Comparison of ENCODE assay signal across 25 cellular contexts in genomic region chr3:113103588-113103987, GRCh38.
A peak's percentile ranks its signal among the peaks of the same experiment; 100 is the strongest.
DNase-seq lines count a peak whose midpoint lies in the region; FAIRE-seq and TF ChIP-seq lines count a peak whose summit lies in the region.
"Had no signal": no experiment of that assay in that cellular context is flagged by ENCODE, and none has a peak within 500 bp of the region (broad histone marks: within the 10 kb centered on the region; RNA-seq: fewer than 3 reads in every experiment).

No MANE protein-coding gene starts in this region.

- H3K27ac Mint-ChIP-seq in glutamatergic neuron (ENCODE audit: unreplicated experiment): no peak overlapping the region
- H3K27ac Mint-ChIP-seq: activated naive CD8-positive, alpha-beta T cell treated with anti-CD3 and anti-CD28 coated beads, Interleukin-2, amount 10 ng/mL, durations not matched to agents 7 days and 5 days; IgD-negative memory B cell had no signal

- H4K20me1 ChIP-seq in smooth muscle cell (ENCODE audit: low read depth): no peaks in the 10 kb centered on the region

- no peaks in the 10 kb centered on the region for H3K36me3 Mint-ChIP-seq in glutamatergic neuron (ENCODE audit: unreplicated experiment)
- H3K36me3 Mint-ChIP-seq: activated naive CD8-positive, alpha-beta T cell treated with anti-CD3 and anti-CD28 coated beads, Interleukin-2, amount 10 ng/mL, durations not matched to agents 7 days and 5 days had no signal

- H3K79me2 ChIP-seq in smooth muscle cell (ENCODE audit: low read depth): no peaks in the 10 kb centered on the region
- H3K79me2 ChIP-seq: hepatocyte had no signal

- H3K4me1 Mint-ChIP-seq in glutamatergic neuron (ENCODE audit: low read depth, unreplicated experiment): no peaks in the 10 kb centered on the region

- H2AFZ ChIP-seq in smooth muscle cell (ENCODE audit: low read depth): no peak overlapping the region
- H2AFZ ChIP-seq: hepatocyte had no signal

- no peak overlapping the region for H3K4me3 Mint-ChIP-seq in glutamatergic neuron (ENCODE audit: unreplicated experiment)
- H3K4me3 Mint-ChIP-seq: activated naive CD8-positive, alpha-beta T cell treated with anti-CD3 and anti-CD28 coated beads, Interleukin-2, amount 10 ng/mL, durations not matched to agents 7 days and 5 days; IgD-negative memory B cell had no signal

- no peaks in the 10 kb centered on the region for H3F3A ChIP-seq in smooth muscle cell (ENCODE audit: low read depth)

- H3K36me3 ChIP-seq in iPS-20b (ENCODE audit: insufficient read depth, low read depth, low read length) (no peaks in the 10 kb centered on the region), small intestine (ENCODE audit: control insufficient read depth in 2 of 2, insufficient read depth in 2 of 2, low read length in 2 of 2) (no peaks in the 10 kb centered on the region), smooth muscle cell (ENCODE audit: low read depth) (no peaks in the 10 kb centered on the region)
- H3K36me3 ChIP-seq: breast epithelium, uterus had no signal

- H3K27ac ChIP-seq in iPS-20b (ENCODE audit: low read length): no peak overlapping the region
- H3K27ac ChIP-seq in small intestine (ENCODE audit: low read depth in 1 of 2, low read length in 1 of 2): no peak overlapping the region
- H3K27ac ChIP-seq in smooth muscle cell (ENCODE audit: low read depth): no peak overlapping the region
- H3K27ac ChIP-seq: breast epithelium, hepatocyte, skin epidermis, uterus had no signal

- WGBS in small intestine, 3 donors: 20 to 46% (median 33%) methylated on average over 2 of the region's 2 CpGs
- 77% methylated on average over 2 of the region's 2 CpGs for WGBS in smooth muscle cell (ENCODE audit: low lambda C conversion rate)

- H3K9me3 Mint-ChIP-seq in glutamatergic neuron (ENCODE audit: unreplicated experiment): peaks cover 4% of the 10 kb centered on the region
- H3K9me3 Mint-ChIP-seq: activated naive CD8-positive, alpha-beta T cell treated with anti-CD3 and anti-CD28 coated beads, Interleukin-2, amount 10 ng/mL, durations not matched to agents 7 days and 5 days had no signal

- TF ChIP-seq CTCF in glutamatergic neuron (IDR thresholded peaks at IDR 0.05; ENCODE audit: partially characterized antibody, unreplicated experiment) (no peak), smooth muscle cell (IDR thresholded peaks at IDR 0.05; ENCODE audit: borderline replicate concordance, insufficient read depth, poor library complexity, severe bottlenecking) (no peak)

- H3K9ac ChIP-seq in iPS-20b (ENCODE audit: low read depth, low read length): peak overlapping the region; percentile 50; the same call in 1 of the 2 replicates
- H3K9ac ChIP-seq in smooth muscle cell (ENCODE audit: low read depth): no peak overlapping the region

- FAIRE-seq in small intestine (lab: Jason Lieb, UNC): no peak
- FAIRE-seq: endothelial cell of umbilical vein, H54, islet of Langerhans had no signal

- H3K4me3 ChIP-seq in iPS-20b (ENCODE audit: low read length) (peak overlapping the region; percentile 41; the same call in 1 of the 2 replicates), small intestine (ENCODE audit: low read depth in 1 of 2, low read length in 2 of 2) (no peak overlapping the region), smooth muscle cell (no peak overlapping the region)
- H3K4me3 ChIP-seq: breast epithelium, hepatocyte, skin epidermis, uterus had no signal

- H3K27me3 Mint-ChIP-seq in glutamatergic neuron (ENCODE audit: unreplicated experiment): no peaks in the 10 kb centered on the region
- H3K27me3 Mint-ChIP-seq: activated naive CD8-positive, alpha-beta T cell treated with anti-CD3 and anti-CD28 coated beads, Interleukin-2, amount 10 ng/mL, durations not matched to agents 7 days and 5 days; IgD-negative memory B cell had no signal

- no peaks in the 10 kb centered on the region for H3K27me3 ChIP-seq in iPS-20b (ENCODE audit: insufficient read depth, low read length)
- no peaks in the 10 kb centered on the region for H3K27me3 ChIP-seq in small intestine (ENCODE audit: control insufficient read depth in 2 of 2, insufficient read depth in 2 of 2, low read length in 2 of 2)
- H3K27me3 ChIP-seq in smooth muscle cell (ENCODE audit: low read depth): no peaks in the 10 kb centered on the region
- H3K27me3 ChIP-seq: breast epithelium, hepatocyte, uterus had no signal

- no peak overlapping the region for H3K4me2 ChIP-seq in smooth muscle cell
- H3K4me2 ChIP-seq: hepatocyte had no signal

- H3K9me3 ChIP-seq in iPS-20b (ENCODE audit: insufficient read depth, low read depth, low read length) (no peaks in the 10 kb centered on the region), small intestine (ENCODE audit: control insufficient read depth, low read depth) (no peaks in the 10 kb centered on the region), smooth muscle cell (replicated peaks; ENCODE audit: low read depth) (no peaks in the 10 kb centered on the region)
- H3K9me3 ChIP-seq: breast epithelium, uterus had no signal

- H3K4me1 ChIP-seq in iPS-20b (ENCODE audit: insufficient read depth, low read length): peaks cover 35% of the 10 kb centered on the region; the same call in 1 of the 2 replicates
- no peaks in the 10 kb centered on the region for H3K4me1 ChIP-seq in small intestine (ENCODE audit: control insufficient read depth in 2 of 2, insufficient read depth in 1 of 2, low read depth in 1 of 2, low read length in 1 of 2)
- peaks cover 37% of the 10 kb centered on the region for H3K4me1 ChIP-seq in smooth muscle cell (ENCODE audit: low read depth)
- H3K4me1 ChIP-seq: breast epithelium, uterus had no signal

- peak; percentile 12 for DNase-seq in NCI-H2029 (lab: John Stamatoyannopoulos, UW)
- DNase-seq in NCI-H2029 treated with DMSO at 0.1 percent for 48 hours (lab: John Stamatoyannopoulos, UW): no peak
- DNase-seq in NOMO-1 treated with dmso at 0.1 percent for 144 hours (lab: John Stamatoyannopoulos, UW; ENCODE audit: unreplicated experiment): peak; percentile 25
- peak; percentile 4 for DNase-seq in small intestine
- no peak for DNase-seq in glutamatergic neuron
- DNase-seq in smooth muscle cell (lab: John Stamatoyannopoulos, UW; ENCODE audit: unreplicated experiment): no peak
- DNase-seq in H4 (ENCODE audit: low spot score): no peak
- DNase-seq: 8988T; activated naive CD8-positive, alpha-beta T cell treated with anti-CD3 and anti-CD28 coated beads, Interleukin-2, amount 10 ng/mL, durations not matched to agents 7 days and 5 days; GF-D8; mammary epithelial cell; NCI-H1048; NCI-H1930; NCI-H446; stimulated activated CD4-positive, alpha-beta T cell treated with anti-CD3 and anti-CD28 coated beads, Interleukin-4, amount 100 ng/mL, for 4 hours; T1000; uterus had no signal

Comparison
In these comparisons a context has a peak if more than half of its experiments do, and no peak if none do; other contexts are left out.
1. DNase-seq: peak in NCI-H2029 (single experiment), NOMO-1 treated with dmso at 0.1 percent for 144 hours (single experiment) and small intestine (single experiment); none in NCI-H2029 treated with DMSO at 0.1 percent for 48 hours (single experiment), glutamatergic neuron (single experiment), smooth muscle cell (single experiment) and H4 (single experiment).